37 cellular contexts compared by ENCODE assay signal in the genomic region with DNA sequence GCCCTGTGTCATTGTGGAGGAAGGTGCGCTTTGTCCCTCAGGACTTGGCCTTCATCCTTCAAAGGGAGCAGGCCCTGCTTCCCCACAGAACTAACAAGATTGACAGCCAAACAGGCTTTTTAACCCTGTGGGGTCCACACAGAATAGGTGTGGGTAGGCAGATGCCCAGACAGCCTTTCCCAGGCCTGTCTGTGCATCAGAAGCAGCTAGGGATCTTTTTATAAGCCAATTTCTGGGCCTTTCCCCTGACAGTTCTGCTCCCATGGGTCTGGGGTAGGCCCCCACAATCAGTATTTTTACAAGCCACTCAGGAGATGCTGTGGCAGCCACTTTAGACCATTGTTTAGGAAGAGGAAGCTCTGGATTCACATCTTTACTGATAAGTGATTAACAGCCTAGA.
"Had no signal": no experiment of that assay in that cellular context is flagged by ENCODE, and none has a peak within 500 bp of the region (broad histone marks: within the 10 kb centered on the region; RNA-seq: fewer than 3 reads in every experiment).

No MANE protein-coding gene starts in this region.

- H3K9me3 Mint-ChIP-seq: activated CD4-positive, alpha-beta memory T cell treated with anti-CD3 and anti-CD28 coated beads for 36 hours; activated CD4-positive, alpha-beta T cell treated with anti-CD3 and anti-CD28 coated beads, Interleukin-2, amount 10 ng/mL, durations not matched to agents 24 days and 14 days; activated CD8-positive, alpha-beta T cell treated with anti-CD3 and anti-CD28 coated beads for 36 hours; activated naive CD4-positive, alpha-beta T cell treated with anti-CD3 and anti-CD28 coated beads, Interleukin-2, amount 10 ng/mL, durations not matched to agents 7 days and 5 days; activated naive CD4-positive, alpha-beta T cell treated with anti-CD3 and anti-CD28 coated beads, Interleukin-2, amount 50 U/mL, for 24 hours; activated naive CD8-positive, alpha-beta T cell treated with anti-CD3 and anti-CD28 coated beads, Interleukin-2, amount 10 ng/mL, durations not matched to agents 7 days and 5 days; activated naive CD8-positive, alpha-beta T cell treated with anti-CD3 and anti-CD28 coated beads, Interleukin-2, amount 50 U/mL, for 24 hours; activated T-cell treated with anti-CD3 and anti-CD28 coated beads, Interleukin-2, amount 50 U/mL, for 4 hours; activated T-cell treated with anti-CD3 and anti-CD28 coated beads, Interleukin-2, amount 50 U/mL, for 72 hours; activated T-helper 2 cell treated with anti-CD3 and anti-CD28 coated beads, Interferon-gamma antibody, Interleukin-2, Interleukin-4, amounts not matched to agents 10 μg/mL and 5 μg/mL and 100 μg/mL, durations not matched to agents 14 hours and 24 hours and 36 hours; brain; central memory CD8-positive, alpha-beta T cell; T-helper 1 cell treated with Interleukin-12 subunit alpha and Interleukin-12 subunit beta and Interleukin-4 antibody, amounts not matched to agents 30 μg/mL and 1 μg/mL, for 36 hours; T-helper 2 cell treated with Interferon-gamma antibody and Interleukin-4, amounts not matched to agents 5 μg/mL and 100 μg/mL, for 36 hours; WTC11 had no signal

- H3K27me3 Mint-ChIP-seq: activated naive CD4-positive, alpha-beta T cell treated with anti-CD3 and anti-CD28 coated beads, Interleukin-2, amount 10 ng/mL, durations not matched to agents 7 days and 5 days; activated naive CD8-positive, alpha-beta T cell treated with anti-CD3 and anti-CD28 coated beads, Interleukin-2, amount 50 U/mL, for 24 hours had no signal

- H3K27ac ChIP-seq: ascending aorta, cardiac muscle cell, WERI-Rb-1 had no signal

- H3K27me3 ChIP-seq: ascending aorta had no signal

- H3K4me1 Mint-ChIP-seq: central memory CD8-positive, alpha-beta T cell had no signal

- H3K27ac Mint-ChIP-seq: activated CD4-positive, alpha-beta memory T cell treated with anti-CD3 and anti-CD28 coated beads for 36 hours; activated CD4-positive, alpha-beta T cell treated with anti-CD3 and anti-CD28 coated beads, Interleukin-2, amount 10 ng/mL, durations not matched to agents 24 days and 14 days; activated CD8-positive, alpha-beta T cell treated with anti-CD3 and anti-CD28 coated beads for 36 hours; activated naive CD4-positive, alpha-beta T cell treated with anti-CD3 and anti-CD28 coated beads, Interleukin-2, amount 10 ng/mL, durations not matched to agents 7 days and 5 days; activated naive CD4-positive, alpha-beta T cell treated with anti-CD3 and anti-CD28 coated beads, Interleukin-2, amount 50 U/mL, for 24 hours; activated naive CD8-positive, alpha-beta T cell; activated naive CD8-positive, alpha-beta T cell treated with anti-CD3 and anti-CD28 coated beads, Interleukin-2, amount 10 ng/mL, durations not matched to agents 7 days and 5 days; activated naive CD8-positive, alpha-beta T cell treated with anti-CD3 and anti-CD28 coated beads, Interleukin-2, amount 50 U/mL, for 24 hours; activated T-cell treated with anti-CD3 and anti-CD28 coated beads, Interleukin-2, amount 50 U/mL, for 72 hours; activated T-helper 2 cell treated with anti-CD3 and anti-CD28 coated beads, Interferon-gamma antibody, Interleukin-2, Interleukin-4, amounts not matched to agents 10 μg/mL and 5 μg/mL and 100 μg/mL, durations not matched to agents 14 hours and 24 hours and 36 hours; brain; T-helper 1 cell treated with Interleukin-12 subunit alpha and Interleukin-12 subunit beta and Interleukin-4 antibody, amounts not matched to agents 30 μg/mL and 1 μg/mL, for 36 hours; T-helper 2 cell treated with Interferon-gamma antibody and Interleukin-4, amounts not matched to agents 5 μg/mL and 100 μg/mL, for 36 hours; WTC11 had no signal

- H3K36me3 ChIP-seq: ascending aorta, cardiac muscle cell, WERI-Rb-1 had no signal

- H3K4me1 ChIP-seq: ascending aorta had no signal

- H3K4me3 ChIP-seq: ascending aorta, cardiac muscle cell had no signal

- ATAC-seq: activated CD4-positive, CD25-positive, alpha-beta regulatory T cell treated with anti-CD3 and anti-CD28 coated beads, Interleukin-2, amount 50 U/mL, for 24 hours; activated CD8-positive, alpha-beta T cell treated with anti-CD3 and anti-CD28 coated beads for 36 hours; activated naive CD8-positive, alpha-beta T cell treated with anti-CD3 and anti-CD28 coated beads, Interleukin-2, amount 50 U/mL, for 24 hours; activated T-cell treated with anti-CD3 and anti-CD28 coated beads, Interleukin-2, amount 50 U/mL, for 4 hours; activated T-cell treated with anti-CD3 and anti-CD28 coated beads, Interleukin-2, amount 50 U/mL, for 72 hours; WTC11 had no signal

- H3K36me3 Mint-ChIP-seq: activated CD4-positive, alpha-beta memory T cell treated with anti-CD3 and anti-CD28 coated beads for 36 hours; activated naive CD4-positive, alpha-beta T cell treated with anti-CD3 and anti-CD28 coated beads, Interleukin-2, amount 10 ng/mL, durations not matched to agents 7 days and 5 days; activated naive CD4-positive, alpha-beta T cell treated with anti-CD3 and anti-CD28 coated beads, Interleukin-2, amount 50 U/mL, for 24 hours; activated naive CD8-positive, alpha-beta T cell; activated naive CD8-positive, alpha-beta T cell treated with anti-CD3 and anti-CD28 coated beads, Interleukin-2, amount 10 ng/mL, durations not matched to agents 7 days and 5 days; brain; WTC11 had no signal

- H3K9me3 ChIP-seq: ascending aorta had no signal

- DNase-seq: activated CD4-positive, alpha-beta memory T cell treated with anti-CD3 and anti-CD28 coated beads for 36 hours; activated CD4-positive, alpha-beta T cell treated with anti-CD3 and anti-CD28 coated beads for 1 hour; activated CD4-positive, alpha-beta T cell treated with anti-CD3 and anti-CD28 coated beads for 4 hours; activated CD4-positive, alpha-beta T cell treated with anti-CD3 and anti-CD28 coated beads, Interleukin-2, amount 10 ng/mL, durations not matched to agents 24 days and 14 days; activated CD4-positive, alpha-beta T cell treated with anti-CD3 and anti-CD28 coated beads, Interleukin-2, amount 50 U/mL, for 1 hour; activated CD4-positive, alpha-beta T cell treated with anti-CD3 and anti-CD28 coated beads, Interleukin-2, amount 50 U/mL, for 4 hours; activated CD4-positive, CD25-positive, alpha-beta regulatory T cell; activated CD8-positive, alpha-beta memory T cell treated with anti-CD3 and anti-CD28 coated beads, Interleukin-2, amount 50 U/mL, for 4 hours; activated CD8-positive, alpha-beta T cell treated with anti-CD3 and anti-CD28 coated beads for 36 hours; activated effector memory CD4-positive, alpha-beta T cell treated with Interleukin-2 at 50 U/mL for 16 hours; activated gamma-delta T cell; activated naive CD4-positive, alpha-beta T cell treated with anti-CD3 and anti-CD28 coated beads, Interleukin-2, amount 10 ng/mL, durations not matched to agents 7 days and 5 days; activated naive CD4-positive, alpha-beta T cell treated with Interleukin-2 at 50 U/mL for 16 hours; activated naive CD8-positive, alpha-beta T cell treated with anti-CD3 and anti-CD28 coated beads, Interleukin-2, amount 10 ng/mL, durations not matched to agents 7 days and 5 days; activated naive CD8-positive, alpha-beta T cell treated with anti-CD3 and anti-CD28 coated beads, Interleukin-2, amount 50 U/mL, for 24 hours; activated T-cell treated with anti-CD3 and anti-CD28 coated beads for 4 hours; activated T-cell treated with anti-CD3 and anti-CD28 coated beads, Interleukin-2, amount 50 U/mL, for 1 hour; activated T-cell treated with anti-CD3 and anti-CD28 coated beads, Interleukin-2, amount 50 U/mL, for 4 hours; activated T-cell treated with anti-CD3 and anti-CD28 coated beads, Interleukin-2, amount 50 U/mL, for 72 hours; amygdala; anterior cingulate cortex; cerebellar nuclear complex; T-helper 1 cell; T-helper 2 cell; T-helper 9 cell; WERI-Rb-1 had no signal

- H3K4me3 Mint-ChIP-seq: activated CD4-positive, alpha-beta memory T cell treated with anti-CD3 and anti-CD28 coated beads for 36 hours; activated CD4-positive, alpha-beta T cell treated with anti-CD3 and anti-CD28 coated beads, Interleukin-2, amount 10 ng/mL, durations not matched to agents 24 days and 14 days; activated CD8-positive, alpha-beta T cell treated with anti-CD3 and anti-CD28 coated beads for 36 hours; activated naive CD4-positive, alpha-beta T cell treated with anti-CD3 and anti-CD28 coated beads, Interleukin-2, amount 10 ng/mL, durations not matched to agents 7 days and 5 days; activated naive CD4-positive, alpha-beta T cell treated with anti-CD3 and anti-CD28 coated beads, Interleukin-2, amount 50 U/mL, for 24 hours; activated naive CD8-positive, alpha-beta T cell; activated naive CD8-positive, alpha-beta T cell treated with anti-CD3 and anti-CD28 coated beads, Interleukin-2, amount 10 ng/mL, durations not matched to agents 7 days and 5 days; activated naive CD8-positive, alpha-beta T cell treated with anti-CD3 and anti-CD28 coated beads, Interleukin-2, amount 50 U/mL, for 24 hours; activated T-cell treated with anti-CD3 and anti-CD28 coated beads, Interleukin-2, amount 50 U/mL, for 4 hours; activated T-cell treated with anti-CD3 and anti-CD28 coated beads, Interleukin-2, amount 50 U/mL, for 72 hours; brain; central memory CD8-positive, alpha-beta T cell; T-helper 1 cell treated with Interleukin-12 subunit alpha and Interleukin-12 subunit beta and Interleukin-4 antibody, amounts not matched to agents 30 μg/mL and 1 μg/mL, for 36 hours; T-helper 2 cell treated with Interferon-gamma antibody and Interleukin-4, amounts not matched to agents 5 μg/mL and 100 μg/mL, for 36 hours; WTC11 had no signal
